In the genomic region with DNA sequence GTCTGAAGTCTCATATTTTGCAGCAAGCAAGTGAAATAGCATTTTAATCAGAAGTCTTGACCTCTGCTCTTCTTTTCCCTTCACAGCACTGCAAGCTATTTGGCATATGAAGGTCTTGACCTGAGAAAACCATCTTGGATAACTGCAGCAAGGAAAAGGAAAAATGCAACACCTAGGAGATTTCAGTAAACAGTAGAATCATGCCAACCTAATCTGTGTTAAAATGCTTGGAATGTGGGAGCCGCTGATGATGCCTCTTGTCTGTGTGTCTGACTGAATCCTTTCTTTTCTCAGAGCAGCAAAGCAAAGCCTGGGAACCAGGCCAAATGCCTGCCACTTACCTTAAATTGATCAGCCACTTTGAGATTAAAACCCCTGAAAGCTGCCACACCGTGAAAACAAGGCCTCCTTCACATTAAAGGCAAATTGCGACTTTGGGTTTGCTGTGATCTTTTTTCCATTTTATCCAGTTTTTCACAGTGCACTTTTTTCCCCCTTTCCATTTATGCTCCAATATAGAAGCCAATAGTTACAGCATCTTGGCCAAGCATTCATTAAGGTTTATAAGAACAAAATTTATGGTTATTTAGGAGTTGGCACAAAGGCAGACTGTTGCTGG, we compare ENCODE assay signal across 11 cellular contexts.
A peak's percentile ranks its signal among the peaks of the same experiment; 100 is the strongest.
DNase-seq lines count a peak whose midpoint lies in the region; ATAC-seq and TF ChIP-seq lines count a peak whose summit lies in the region.
"Had no signal": no experiment of that assay in that cellular context is flagged by ENCODE, and none has a peak within 500 bp of the region (broad histone marks: within the 10 kb centered on the region; RNA-seq: fewer than 3 reads in every experiment).

No MANE protein-coding gene starts in this region.

- TF ChIP-seq CTCF in heart left ventricle (IDR thresholded peaks at IDR 0.05): no peak
- no peak for TF ChIP-seq CTCF in thyroid gland (IDR thresholded peaks at IDR 0.05)

- no peak overlapping the region for H3K27ac Mint-ChIP-seq in activated CD4-positive, alpha-beta T cell treated with anti-CD3 and anti-CD28 coated beads, Interleukin-2, amount 10 ng/mL, durations not matched to agents 7 days and 5 days
- H3K27ac Mint-ChIP-seq: naive B cell had no signal

- POLR2A ChIA-PET in activated CD4-positive, alpha-beta T cell treated with anti-CD3 and anti-CD28 coated beads, Interleukin-2, amount 10 ng/mL, durations not matched to agents 7 days and 5 days (lab: Charles Lee): no interaction called here

- H3K4me1 Mint-ChIP-seq in activated CD4-positive, alpha-beta T cell treated with anti-CD3 and anti-CD28 coated beads, Interleukin-2, amount 10 ng/mL, durations not matched to agents 7 days and 5 days: no peaks in the 10 kb centered on the region
- H3K4me1 Mint-ChIP-seq: naive B cell had no signal

- peak; percentile 76 for ATAC-seq in Right ventricle myocardium superior (ENCODE audit: poor library complexity)
- no peak for ATAC-seq in heart left ventricle

- no peaks in the 10 kb centered on the region for H3K36me3 Mint-ChIP-seq in activated CD4-positive, alpha-beta T cell treated with anti-CD3 and anti-CD28 coated beads, Interleukin-2, amount 10 ng/mL, durations not matched to agents 7 days and 5 days (ENCODE audit: low read depth)
- H3K36me3 Mint-ChIP-seq: naive B cell had no signal

- H3K4me3 Mint-ChIP-seq in activated CD4-positive, alpha-beta T cell treated with anti-CD3 and anti-CD28 coated beads, Interleukin-2, amount 10 ng/mL, durations not matched to agents 7 days and 5 days: no peak overlapping the region
- H3K4me3 Mint-ChIP-seq: naive B cell had no signal

- H3K4me3 ChIP-seq in heart left ventricle (no peak overlapping the region), thyroid gland (replicated peaks in 1 of 3) (no peak overlapping the region)

- H3K9me3 ChIP-seq in heart left ventricle (peaks cover 0 to 7% (median 0%) of the 10 kb centered on the region in 12 donors), thyroid gland (no peaks in the 10 kb centered on the region)

- WGBS in heart left ventricle, 4 donors: 9 to 26% (median 15%) methylated on average over 3 of the region's 3 CpGs
- 10 to 20% methylated on average over 3 of the region's 3 CpGs for WGBS in thyroid gland, 2 donors

- TF ChIP-seq POLR2A in heart left ventricle (IDR thresholded peaks at IDR 0.05) (no peak), thyroid gland (IDR thresholded peaks at IDR 0.05) (no peak)

- H3K9me3 Mint-ChIP-seq in activated CD4-positive, alpha-beta T cell treated with anti-CD3 and anti-CD28 coated beads, Interleukin-2, amount 10 ng/mL, durations not matched to agents 7 days and 5 days: peaks cover under 1% of the 10 kb centered on the region

- intact Hi-C loops in Right ventricle myocardium superior (cut with DNase I): no loop called here
- intact Hi-C loops in heart left ventricle (cut with DNase I): no loop called here
- intact Hi-C loops in thyroid gland (cut with DNase I): no loop called here

- H3K36me3 ChIP-seq in heart left ventricle (no peaks in the 10 kb centered on the region), thyroid gland (no peaks in the 10 kb centered on the region)

- peaks cover 2% of the 10 kb centered on the region for H3K27me3 Mint-ChIP-seq in activated CD4-positive, alpha-beta T cell treated with anti-CD3 and anti-CD28 coated beads, Interleukin-2, amount 10 ng/mL, durations not matched to agents 7 days and 5 days
- H3K27me3 Mint-ChIP-seq: naive B cell had no signal

- H3K4me1 ChIP-seq in heart left ventricle (peaks cover 0 to 6% (median 0%) of the 10 kb centered on the region in 12 donors), thyroid gland (peaks cover 5 to 9% of the 10 kb centered on the region in 2 donors)

- no peak overlapping the region for H3K27ac ChIP-seq in heart left ventricle
- no peak overlapping the region for H3K27ac ChIP-seq in thyroid gland
- H3K27ac ChIP-seq: C4-2B had no signal

- H3K27me3 ChIP-seq in heart left ventricle (no peaks in the 10 kb centered on the region), thyroid gland (no peaks in the 10 kb centered on the region)

- DNase-seq in Right ventricle myocardium superior: no peak
- no peak for DNase-seq in heart left ventricle
- DNase-seq in RPMI7951 (ENCODE audit: low read depth): peak; percentile 77
- DNase-seq in glomerular visceral epithelial cell (ENCODE audit: extremely low spot score): peak; percentile 79
- DNase-seq in thyroid gland: peak; percentile 78 to 82
- no peak for DNase-seq in activated CD8-positive, alpha-beta memory T cell treated with anti-CD3 and anti-CD28 coated beads, Interleukin-2, amount 50 U/mL, for 48 hours
- no peak for DNase-seq in activated CD4-positive, alpha-beta T cell treated with anti-CD3 and anti-CD28 coated beads, Interleukin-2, amount 10 ng/mL, durations not matched to agents 7 days and 5 days
- DNase-seq in activated effector memory CD4-positive, alpha-beta T cell treated with Interleukin-2 at 50 U/mL for 16 hours: no peak
- DNase-seq: central memory CD4-positive, alpha-beta T cell; naive B cell had no signal

- CTCF ChIA-PET in activated CD4-positive, alpha-beta T cell treated with anti-CD3 and anti-CD28 coated beads, Interleukin-2, amount 10 ng/mL, durations not matched to agents 7 days and 5 days (lab: Charles Lee): interaction anchor here (1.0 kb wide), 1 partner anchor 58 kb away, joined by 3 read pairs; no protein-coding TSS in a partner anchor

Comparison
In these comparisons a context has a peak if more than half of its experiments do, and no peak if none do; other contexts are left out.
1. DNase-seq: peak in RPMI7951 (single experiment), glomerular visceral epithelial cell (single experiment) and thyroid gland (2 of 2); none in Right ventricle myocardium superior (single experiment), heart left ventricle (0 of 5), activated CD8-positive, alpha-beta memory T cell treated with anti-CD3 and anti-CD28 coated beads, Interleukin-2, amount 50 U/mL, for 48 hours (single experiment), activated CD4-positive, alpha-beta T cell treated with anti-CD3 and anti-CD28 coated beads, Interleukin-2, amount 10 ng/mL, durations not matched to agents 7 days and 5 days (single experiment) and activated effector memory CD4-positive, alpha-beta T cell treated with Interleukin-2 at 50 U/mL for 16 hours (single experiment).